Comparison of ENCODE assay signal across 1 cellular context in the genomic region with DNA sequence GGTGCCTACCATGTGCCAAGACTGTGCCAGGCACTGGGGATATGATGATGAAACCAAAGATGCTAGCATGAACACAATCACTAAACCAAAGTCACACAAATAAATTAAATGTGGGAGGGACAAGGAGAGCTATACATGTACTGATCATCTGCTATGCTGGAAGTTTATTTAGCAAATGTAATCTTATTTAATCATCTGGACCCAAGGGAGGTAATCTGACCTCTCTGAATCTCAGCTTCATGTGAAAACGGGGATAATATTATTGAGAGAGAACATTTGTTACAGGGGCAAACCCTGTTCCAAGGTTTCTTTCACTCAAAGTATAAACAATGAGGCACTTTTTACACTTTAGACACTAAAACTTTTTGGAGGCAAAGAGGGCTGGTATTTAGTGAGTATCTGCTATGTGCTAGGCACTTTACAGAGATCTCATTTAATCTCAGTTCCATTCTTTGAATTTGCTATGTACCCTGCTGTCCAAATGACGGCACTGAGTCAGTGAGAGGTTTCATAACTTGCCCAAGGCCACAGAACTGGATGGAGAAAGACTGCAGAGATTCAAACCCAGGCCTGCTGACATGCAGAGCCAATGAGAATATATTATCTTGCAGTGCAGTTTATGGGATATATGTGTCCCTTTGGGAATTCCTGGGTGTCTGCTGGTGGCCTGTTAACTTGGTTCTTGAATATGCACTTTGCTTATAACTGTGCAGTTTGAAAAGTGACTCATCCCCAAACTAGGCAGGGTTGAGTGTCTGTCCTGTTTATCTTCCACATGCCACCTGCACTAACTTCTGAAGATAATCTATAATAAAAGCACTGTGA.
TF ChIP-seq lines count a peak whose summit lies in the region.

No MANE protein-coding gene starts in this region.

TF ChIP-seq in HepG2, 621 proteins besides CTCF, POLR2A, EP300 and RAD21 (continued from another document and continues in another):
- TF ChIP-seq ZNF3 (CRISPR knock-in tag; IDR thresholded peaks at IDR 0.05) (peak; percentile 17; the same call in 1 of the 2 replicates), NCOA2 (CRISPR knock-in tag; IDR thresholded peaks at IDR 0.05) (peak; percentile 41; the same call in 1 of the 2 replicates), ZNF24 (IDR thresholded peaks at IDR 0.05) (no peak), HNF4A (CRISPR knock-in tag; IDR thresholded peaks at IDR 0.05) (no peak), TP53 (CRISPR knock-in tag; conservative IDR thresholded peaks at IDR 0.05) (no peak), ZNF564 (CRISPR knock-in tag; IDR thresholded peaks at IDR 0.05) (no peak), NFATC3 (CRISPR knock-in tag; IDR thresholded peaks at IDR 0.05) (no peak), ONECUT2 (CRISPR knock-in tag; IDR thresholded peaks at IDR 0.05) (no peak), CHD2 (IDR thresholded peaks at IDR 0.05; ENCODE audit: low read depth, low read length) (no peak), SUZ12 (IDR thresholded peaks at IDR 0.05; ENCODE audit: low read depth, low read length) (no peak), MTF1 (CRISPR knock-in tag; IDR thresholded peaks at IDR 0.05) (no peak), ZNF34 (CRISPR knock-in tag; IDR thresholded peaks at IDR 0.05; ENCODE audit: borderline replicate concordance) (no peak), TGIF2 (CRISPR knock-in tag; IDR thresholded peaks at IDR 0.05) (no peak), HNRNPL (IDR thresholded peaks at IDR 0.05; ENCODE audit: low read depth, low read length) (no peak), XBP1 (CRISPR knock-in tag; IDR thresholded peaks at IDR 0.05) (no peak), ARNT (IDR thresholded peaks at IDR 0.05) (no peak), SMAD9 (CRISPR knock-in tag; IDR thresholded peaks at IDR 0.05) (no peak), HNRNPH1 (optimal IDR thresholded peaks at IDR 0.05; ENCODE audit: low read depth, low read length) (no peak), ELF4 (CRISPR knock-in tag; IDR thresholded peaks at IDR 0.05; ENCODE audit: borderline replicate concordance) (no peak), SAFB2 (CRISPR knock-in tag; IDR thresholded peaks at IDR 0.05; ENCODE audit: borderline replicate concordance, low read depth) (no peak), ZNF33B (CRISPR knock-in tag; IDR thresholded peaks at IDR 0.05) (no peak), ZNF101 (CRISPR knock-in tag; IDR thresholded peaks at IDR 0.05; ENCODE audit: borderline replicate concordance, low read depth) (no peak), ZNF460 (CRISPR knock-in tag; IDR thresholded peaks at IDR 0.05; ENCODE audit: borderline replicate concordance) (no peak), ZNF737 (CRISPR knock-in tag; IDR thresholded peaks at IDR 0.05; ENCODE audit: borderline replicate concordance) (no peak), WIZ (CRISPR knock-in tag; IDR thresholded peaks at IDR 0.05) (no peak), MTA3 (CRISPR knock-in tag; IDR thresholded peaks at IDR 0.05) (no peak), ZNF615 (CRISPR knock-in tag; IDR thresholded peaks at IDR 0.05; ENCODE audit: borderline replicate concordance) (no peak), TEAD3 (CRISPR knock-in tag; optimal IDR thresholded peaks at IDR 0.05; ENCODE audit: borderline replicate concordance) (peak; percentile 85), ZNF772 (CRISPR knock-in tag; IDR thresholded peaks at IDR 0.05) (peak; percentile 24; the same call in 1 of the 2 replicates), ZNF484 (CRISPR knock-in tag; IDR thresholded peaks at IDR 0.05; ENCODE audit: borderline replicate concordance, low read depth) (no peak), ZNF598 (CRISPR knock-in tag; IDR thresholded peaks at IDR 0.05; ENCODE audit: borderline replicate concordance) (no peak), RELA (CRISPR knock-in tag; IDR thresholded peaks at IDR 0.05) (peak; percentile 34; the same call in 1 of the 2 replicates), MZF1 (CRISPR knock-in tag; IDR thresholded peaks at IDR 0.05; ENCODE audit: borderline replicate concordance) (no peak), ZNF207 (IDR thresholded peaks at IDR 0.05; ENCODE audit: borderline replicate concordance) (no peak), SIX4 (CRISPR knock-in tag; IDR thresholded peaks at IDR 0.05) (no peak), ZNF546 (CRISPR knock-in tag; conservative IDR thresholded peaks at IDR 0.05) (no peak), ZNF496 (CRISPR knock-in tag; IDR thresholded peaks at IDR 0.05; ENCODE audit: insufficient replicate concordance) (no peak), NFKBIZ (CRISPR knock-in tag; IDR thresholded peaks at IDR 0.05) (no peak), NR2F2 (IDR thresholded peaks at IDR 0.05; ENCODE audit: borderline replicate concordance, low read depth) (0 out of 2 replicates have a peak, but pooled peaks have one; percentile 6), HNF4G (IDR thresholded peaks at IDR 0.05; ENCODE audit: borderline replicate concordance, low read depth, low read length) (no peak), HNF4G (CRISPR knock-in tag; IDR thresholded peaks at IDR 0.05; ENCODE audit: borderline replicate concordance, low read depth) (no peak), U2AF2 (IDR thresholded peaks at IDR 0.05; ENCODE audit: low read depth, low read length) (no peak), SCMH1 (CRISPR knock-in tag; IDR thresholded peaks at IDR 0.05; ENCODE audit: borderline replicate concordance) (no peak), CENPX (CRISPR knock-in tag; IDR thresholded peaks at IDR 0.05) (no peak), RARG (CRISPR knock-in tag; IDR thresholded peaks at IDR 0.05; ENCODE audit: low read depth) (no peak), SRY (CRISPR knock-in tag; IDR thresholded peaks at IDR 0.05) (no peak), CHD4 (IDR thresholded peaks at IDR 0.05; ENCODE audit: borderline replicate concordance, low read length) (no peak), ZNF883 (CRISPR knock-in tag; IDR thresholded peaks at IDR 0.05; ENCODE audit: not compliant biosample characterization) (no peak)
- TF ChIP-seq, protein P1, sequence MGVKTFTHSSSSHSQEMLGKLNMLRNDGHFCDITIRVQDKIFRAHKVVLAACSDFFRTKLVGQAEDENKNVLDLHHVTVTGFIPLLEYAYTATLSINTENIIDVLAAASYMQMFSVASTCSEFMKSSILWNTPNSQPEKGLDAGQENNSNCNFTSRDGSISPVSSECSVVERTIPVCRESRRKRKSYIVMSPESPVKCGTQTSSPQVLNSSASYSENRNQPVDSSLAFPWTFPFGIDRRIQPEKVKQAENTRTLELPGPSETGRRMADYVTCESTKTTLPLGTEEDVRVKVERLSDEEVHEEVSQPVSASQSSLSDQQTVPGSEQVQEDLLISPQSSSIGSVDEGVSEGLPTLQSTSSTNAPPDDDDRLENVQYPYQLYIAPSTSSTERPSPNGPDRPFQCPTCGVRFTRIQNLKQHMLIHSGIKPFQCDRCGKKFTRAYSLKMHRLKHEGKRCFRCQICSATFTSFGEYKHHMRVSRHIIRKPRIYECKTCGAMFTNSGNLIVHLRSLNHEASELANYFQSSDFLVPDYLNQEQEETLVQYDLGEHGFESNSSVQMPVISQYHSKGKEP (CRISPR knock-in tag; IDR thresholded peaks at IDR 0.05): no peak
- TF ChIP-seq, protein P2, sequence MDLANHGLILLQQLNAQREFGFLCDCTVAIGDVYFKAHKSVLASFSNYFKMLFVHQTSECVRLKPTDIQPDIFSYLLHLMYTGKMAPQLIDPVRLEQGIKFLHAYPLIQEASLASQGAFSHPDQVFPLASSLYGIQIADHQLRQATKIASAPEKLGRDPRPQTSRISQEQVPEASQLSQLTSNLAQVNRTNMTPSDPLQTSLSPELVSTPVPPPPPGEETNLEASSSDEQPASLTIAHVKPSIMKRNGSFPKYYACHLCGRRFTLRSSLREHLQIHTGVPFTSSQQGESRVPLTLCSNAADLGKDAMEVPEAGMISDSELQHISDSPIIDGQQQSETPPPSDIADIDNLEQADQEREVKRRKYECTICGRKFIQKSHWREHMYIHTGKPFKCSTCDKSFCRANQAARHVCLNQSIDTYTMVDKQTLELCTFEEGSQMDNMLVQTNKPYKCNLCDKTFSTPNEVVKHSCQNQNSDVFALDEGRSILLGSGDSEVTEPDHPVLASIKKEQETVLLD (CRISPR knock-in tag; IDR thresholded peaks at IDR 0.05; ENCODE audit: low read depth): no peak
- TF ChIP-seq, protein P3, sequence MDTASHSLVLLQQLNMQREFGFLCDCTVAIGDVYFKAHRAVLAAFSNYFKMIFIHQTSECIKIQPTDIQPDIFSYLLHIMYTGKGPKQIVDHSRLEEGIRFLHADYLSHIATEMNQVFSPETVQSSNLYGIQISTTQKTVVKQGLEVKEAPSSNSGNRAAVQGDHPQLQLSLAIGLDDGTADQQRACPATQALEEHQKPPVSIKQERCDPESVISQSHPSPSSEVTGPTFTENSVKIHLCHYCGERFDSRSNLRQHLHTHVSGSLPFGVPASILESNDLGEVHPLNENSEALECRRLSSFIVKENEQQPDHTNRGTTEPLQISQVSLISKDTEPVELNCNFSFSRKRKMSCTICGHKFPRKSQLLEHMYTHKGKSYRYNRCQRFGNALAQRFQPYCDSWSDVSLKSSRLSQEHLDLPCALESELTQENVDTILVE (CRISPR knock-in tag; IDR thresholded peaks at IDR 0.05): peak; percentile 18; the same call in 1 of the 2 replicates
- TF ChIP-seq, protein P4, sequence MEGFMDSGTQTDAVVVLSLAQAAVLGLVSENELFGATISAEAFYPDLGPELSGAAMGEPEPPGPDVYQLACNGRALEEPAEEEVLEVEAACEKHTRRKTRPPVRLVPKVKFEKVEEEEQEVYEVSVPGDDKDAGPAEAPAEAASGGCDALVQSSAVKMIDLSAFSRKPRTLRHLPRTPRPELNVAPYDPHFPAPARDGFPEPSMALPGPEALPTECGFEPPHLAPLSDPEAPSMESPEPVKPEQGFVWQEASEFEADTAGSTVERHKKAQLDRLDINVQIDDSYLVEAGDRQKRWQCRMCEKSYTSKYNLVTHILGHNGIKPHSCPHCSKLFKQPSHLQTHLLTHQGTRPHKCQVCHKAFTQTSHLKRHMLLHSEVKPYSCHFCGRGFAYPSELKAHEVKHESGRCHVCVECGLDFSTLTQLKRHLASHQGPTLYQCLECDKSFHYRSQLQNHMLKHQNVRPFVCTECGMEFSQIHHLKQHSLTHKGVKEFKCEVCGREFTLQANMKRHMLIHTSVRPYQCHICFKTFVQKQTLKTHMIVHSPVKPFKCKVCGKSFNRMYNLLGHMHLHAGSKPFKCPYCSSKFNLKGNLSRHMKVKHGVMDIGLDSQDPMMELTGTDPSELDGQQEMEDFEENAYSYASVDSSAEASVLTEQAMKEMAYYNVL (CRISPR knock-in tag; IDR thresholded peaks at IDR 0.05; ENCODE audit: borderline replicate concordance): no peak
- TF ChIP-seq, protein P5, sequence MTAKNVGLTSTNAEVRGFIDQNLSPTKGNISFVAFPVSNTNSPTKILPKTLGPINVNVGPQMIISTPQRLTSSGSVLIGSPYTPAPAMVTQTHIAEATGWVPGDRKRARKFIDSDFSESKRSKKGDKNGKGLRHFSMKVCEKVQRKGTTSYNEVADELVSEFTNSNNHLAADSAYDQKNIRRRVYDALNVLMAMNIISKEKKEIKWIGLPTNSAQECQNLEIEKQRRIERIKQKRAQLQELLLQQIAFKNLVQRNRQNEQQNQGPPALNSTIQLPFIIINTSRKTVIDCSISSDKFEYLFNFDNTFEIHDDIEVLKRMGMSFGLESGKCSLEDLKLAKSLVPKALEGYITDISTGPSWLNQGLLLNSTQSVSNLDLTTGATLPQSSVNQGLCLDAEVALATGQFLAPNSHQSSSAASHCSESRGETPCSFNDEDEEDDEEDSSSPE (CRISPR knock-in tag; IDR thresholded peaks at IDR 0.05): no peak
- TF ChIP-seq, protein P6, sequence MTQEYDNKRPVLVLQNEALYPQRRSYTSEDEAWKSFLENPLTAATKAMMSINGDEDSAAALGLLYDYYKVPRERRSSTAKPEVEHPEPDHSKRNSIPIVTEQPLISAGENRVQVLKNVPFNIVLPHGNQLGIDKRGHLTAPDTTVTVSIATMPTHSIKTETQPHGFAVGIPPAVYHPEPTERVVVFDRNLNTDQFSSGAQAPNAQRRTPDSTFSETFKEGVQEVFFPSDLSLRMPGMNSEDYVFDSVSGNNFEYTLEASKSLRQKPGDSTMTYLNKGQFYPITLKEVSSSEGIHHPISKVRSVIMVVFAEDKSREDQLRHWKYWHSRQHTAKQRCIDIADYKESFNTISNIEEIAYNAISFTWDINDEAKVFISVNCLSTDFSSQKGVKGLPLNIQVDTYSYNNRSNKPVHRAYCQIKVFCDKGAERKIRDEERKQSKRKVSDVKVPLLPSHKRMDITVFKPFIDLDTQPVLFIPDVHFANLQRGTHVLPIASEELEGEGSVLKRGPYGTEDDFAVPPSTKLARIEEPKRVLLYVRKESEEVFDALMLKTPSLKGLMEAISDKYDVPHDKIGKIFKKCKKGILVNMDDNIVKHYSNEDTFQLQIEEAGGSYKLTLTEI (CRISPR knock-in tag; conservative IDR thresholded peaks at IDR 0.05): no peak
- TF ChIP-seq, protein P7, sequence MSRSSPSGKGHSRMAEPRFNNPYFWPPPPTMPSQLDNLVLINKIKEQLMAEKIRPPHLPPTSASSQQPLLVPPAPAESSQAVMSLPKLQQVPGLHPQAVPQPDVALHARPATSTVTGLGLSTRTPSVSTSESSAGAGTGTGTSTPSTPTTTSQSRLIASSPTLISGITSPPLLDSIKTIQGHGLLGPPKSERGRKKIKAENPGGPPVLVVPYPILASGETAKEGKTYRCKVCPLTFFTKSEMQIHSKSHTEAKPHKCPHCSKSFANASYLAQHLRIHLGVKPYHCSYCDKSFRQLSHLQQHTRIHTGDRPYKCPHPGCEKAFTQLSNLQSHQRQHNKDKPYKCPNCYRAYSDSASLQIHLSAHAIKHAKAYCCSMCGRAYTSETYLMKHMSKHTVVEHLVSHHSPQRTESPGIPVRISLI (CRISPR knock-in tag; IDR thresholded peaks at IDR 0.05; ENCODE audit: borderline replicate concordance): no peak
- TF ChIP-seq, protein P8, sequence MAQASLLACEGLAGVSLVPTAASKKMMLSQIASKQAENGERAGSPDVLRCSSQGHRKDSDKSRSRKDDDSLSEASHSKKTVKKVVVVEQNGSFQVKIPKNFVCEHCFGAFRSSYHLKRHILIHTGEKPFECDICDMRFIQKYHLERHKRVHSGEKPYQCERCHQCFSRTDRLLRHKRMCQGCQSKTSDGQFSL (CRISPR knock-in tag; IDR thresholded peaks at IDR 0.05): no peak
- TF ChIP-seq, protein P9, sequence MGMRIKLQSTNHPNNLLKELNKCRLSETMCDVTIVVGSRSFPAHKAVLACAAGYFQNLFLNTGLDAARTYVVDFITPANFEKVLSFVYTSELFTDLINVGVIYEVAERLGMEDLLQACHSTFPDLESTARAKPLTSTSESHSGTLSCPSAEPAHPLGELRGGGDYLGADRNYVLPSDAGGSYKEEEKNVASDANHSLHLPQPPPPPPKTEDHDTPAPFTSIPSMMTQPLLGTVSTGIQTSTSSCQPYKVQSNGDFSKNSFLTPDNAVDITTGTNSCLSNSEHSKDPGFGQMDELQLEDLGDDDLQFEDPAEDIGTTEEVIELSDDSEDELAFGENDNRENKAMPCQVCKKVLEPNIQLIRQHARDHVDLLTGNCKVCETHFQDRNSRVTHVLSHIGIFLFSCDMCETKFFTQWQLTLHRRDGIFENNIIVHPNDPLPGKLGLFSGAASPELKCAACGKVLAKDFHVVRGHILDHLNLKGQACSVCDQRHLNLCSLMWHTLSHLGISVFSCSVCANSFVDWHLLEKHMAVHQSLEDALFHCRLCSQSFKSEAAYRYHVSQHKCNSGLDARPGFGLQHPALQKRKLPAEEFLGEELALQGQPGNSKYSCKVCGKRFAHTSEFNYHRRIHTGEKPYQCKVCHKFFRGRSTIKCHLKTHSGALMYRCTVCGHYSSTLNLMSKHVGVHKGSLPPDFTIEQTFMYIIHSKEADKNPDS (CRISPR knock-in tag; IDR thresholded peaks at IDR 0.05): no peak
